ENCODE assay signal across 10 cellular contexts in genomic region chr10:62735464-62736188, GRCh38.
DNase-seq lines count a peak whose midpoint lies in the region; ATAC-seq and TF ChIP-seq lines count a peak whose summit lies in the region.
"Had no signal": no experiment of that assay in that cellular context is flagged by ENCODE, and none has a peak within 500 bp of the region (broad histone marks: within the 10 kb centered on the region; RNA-seq: fewer than 3 reads in every experiment).

No MANE protein-coding gene starts in this region.

- no peak overlapping the region for H3K27ac ChIP-seq in osteoblast (ENCODE audit: low read depth, low read length)

- CTCF ChIA-PET in activated CD4-positive, alpha-beta T cell treated with anti-CD3 and anti-CD28 coated beads, Interleukin-2, amount 10 ng/mL, durations not matched to agents 7 days and 5 days (lab: Charles Lee) = interaction anchor here (1.1 to 4.3 kb wide), 4 partner anchors 11 to 81 kb away, joined by 3 to 13 read pairs (median 4); no protein-coding TSS in a partner anchor

- no peaks in the 10 kb centered on the region for H3K36me3 ChIP-seq in osteoblast (ENCODE audit: insufficient read depth, low read length)

- DNase-seq in activated CD4-positive, alpha-beta T cell treated with anti-CD3 and anti-CD28 coated beads, Interleukin-2, amount 50 U/mL, for 4 hours = peak; percentile 12 to 45
- no peak for DNase-seq in activated CD4-positive, alpha-beta T cell treated with anti-CD3 and anti-CD28 coated beads, Interleukin-2, amount 10 ng/mL, durations not matched to agents 7 days and 5 days
- peak; percentile 68 for DNase-seq in NB4 (ENCODE audit: low read depth)
- DNase-seq in osteoblast (ENCODE audit: insufficient read length, low spot score, missing footprints) = peak; percentile 18
- DNase-seq in glutamatergic neuron = no peak
- DNase-seq in NCI-H2227 treated with DMSO at 0.1 percent for 48 hours (lab: John Stamatoyannopoulos, UW) = no peak
- DNase-seq: naive thymus-derived CD4-positive, alpha-beta T cell; NCI-H146 had no signal

- H3K4me3 Mint-ChIP-seq in activated CD4-positive, alpha-beta T cell treated with anti-CD3 and anti-CD28 coated beads, Interleukin-2, amount 10 ng/mL, durations not matched to agents 7 days and 5 days = no peak overlapping the region
- no peak overlapping the region for H3K4me3 Mint-ChIP-seq in activated T-helper 17 cell treated with anti-CD3 and anti-CD28 coated beads, Interleukin-2, amount 50 U/mL, for 72 hours
- H3K4me3 Mint-ChIP-seq in glutamatergic neuron (ENCODE audit: unreplicated experiment) = no peak overlapping the region
- H3K4me3 Mint-ChIP-seq: naive thymus-derived CD4-positive, alpha-beta T cell had no signal

- no peaks in the 10 kb centered on the region for H3K9me3 Mint-ChIP-seq in activated CD4-positive, alpha-beta T cell treated with anti-CD3 and anti-CD28 coated beads, Interleukin-2, amount 10 ng/mL, durations not matched to agents 7 days and 5 days
- no peaks in the 10 kb centered on the region for H3K9me3 Mint-ChIP-seq in activated T-helper 17 cell treated with anti-CD3 and anti-CD28 coated beads, Interleukin-2, amount 50 U/mL, for 72 hours
- H3K9me3 Mint-ChIP-seq in glutamatergic neuron (ENCODE audit: unreplicated experiment) = peaks cover 2% of the 10 kb centered on the region

- peak; percentile 51 for ATAC-seq in HG02623 (IDR thresholded peaks at IDR 0.05; ENCODE audit: unreplicated experiment)
- ATAC-seq in activated T-helper 17 cell treated with anti-CD3 and anti-CD28 coated beads, Interleukin-2, amount 50 U/mL, for 72 hours (replicated peaks) = no peak
- ATAC-seq: naive thymus-derived CD4-positive, alpha-beta T cell had no signal

- no peak overlapping the region for H3K27ac Mint-ChIP-seq in activated CD4-positive, alpha-beta T cell treated with anti-CD3 and anti-CD28 coated beads, Interleukin-2, amount 10 ng/mL, durations not matched to agents 7 days and 5 days
- H3K27ac Mint-ChIP-seq in activated T-helper 17 cell treated with anti-CD3 and anti-CD28 coated beads, Interleukin-2, amount 50 U/mL, for 72 hours = no peak overlapping the region
- no peak overlapping the region for H3K27ac Mint-ChIP-seq in glutamatergic neuron (ENCODE audit: unreplicated experiment)
- H3K27ac Mint-ChIP-seq: naive thymus-derived CD4-positive, alpha-beta T cell had no signal

- peaks cover 8% of the 10 kb centered on the region for H3K27me3 Mint-ChIP-seq in activated CD4-positive, alpha-beta T cell treated with anti-CD3 and anti-CD28 coated beads, Interleukin-2, amount 10 ng/mL, durations not matched to agents 7 days and 5 days
- H3K27me3 Mint-ChIP-seq in activated T-helper 17 cell treated with anti-CD3 and anti-CD28 coated beads, Interleukin-2, amount 50 U/mL, for 72 hours = no peaks in the 10 kb centered on the region
- peaks cover 3% of the 10 kb centered on the region for H3K27me3 Mint-ChIP-seq in glutamatergic neuron (ENCODE audit: unreplicated experiment)

- H3K4me1 ChIP-seq in osteoblast (ENCODE audit: insufficient read depth, low read length) = peaks cover 9% of the 10 kb centered on the region

- POLR2A ChIA-PET in activated CD4-positive, alpha-beta T cell treated with anti-CD3 and anti-CD28 coated beads, Interleukin-2, amount 10 ng/mL, durations not matched to agents 7 days and 5 days (lab: Charles Lee) = no interaction called here

- H3K27me3 ChIP-seq in osteoblast (ENCODE audit: insufficient read depth, low read length) = peaks cover 6% of the 10 kb centered on the region

- no peak for TF ChIP-seq POLR2A in NB4 (IDR thresholded peaks at IDR 0.05; ENCODE audit: extremely low read depth, insufficient read length)

- peaks cover 6% of the 10 kb centered on the region for H3K4me1 Mint-ChIP-seq in activated CD4-positive, alpha-beta T cell treated with anti-CD3 and anti-CD28 coated beads, Interleukin-2, amount 10 ng/mL, durations not matched to agents 7 days and 5 days
- H3K4me1 Mint-ChIP-seq in activated T-helper 17 cell treated with anti-CD3 and anti-CD28 coated beads, Interleukin-2, amount 50 U/mL, for 72 hours = peaks cover 9% of the 10 kb centered on the region
- no peaks in the 10 kb centered on the region for H3K4me1 Mint-ChIP-seq in glutamatergic neuron (ENCODE audit: low read depth, unreplicated experiment)

- no peak overlapping the region for H2AFZ ChIP-seq in osteoblast (ENCODE audit: low read length)

- no peaks in the 10 kb centered on the region for H3K36me3 Mint-ChIP-seq in activated CD4-positive, alpha-beta T cell treated with anti-CD3 and anti-CD28 coated beads, Interleukin-2, amount 10 ng/mL, durations not matched to agents 7 days and 5 days (ENCODE audit: low read depth)
- no peaks in the 10 kb centered on the region for H3K36me3 Mint-ChIP-seq in activated T-helper 17 cell treated with anti-CD3 and anti-CD28 coated beads, Interleukin-2, amount 50 U/mL, for 72 hours (ENCODE audit: low read depth)
- H3K36me3 Mint-ChIP-seq in glutamatergic neuron (ENCODE audit: unreplicated experiment) = no peaks in the 10 kb centered on the region

- H3K9me3 ChIP-seq in osteoblast (ENCODE audit: low read depth, low read length) = no peaks in the 10 kb centered on the region

- TF ChIP-seq CTCF in NB4 (IDR thresholded peaks at IDR 0.05; ENCODE audit: low read depth, low read length) = no peak
- no peak for TF ChIP-seq CTCF in osteoblast (IDR thresholded peaks at IDR 0.05; ENCODE audit: extremely low read depth, low read depth, low read length)
- no peak for TF ChIP-seq CTCF in glutamatergic neuron (IDR thresholded peaks at IDR 0.05; ENCODE audit: partially characterized antibody, unreplicated experiment)

- H3K4me2 ChIP-seq in osteoblast (ENCODE audit: insufficient read depth, low read length) = no peak overlapping the region

- no peaks in the 10 kb centered on the region for H4K20me1 ChIP-seq in osteoblast (ENCODE audit: insufficient read depth, low read length)

- no peaks in the 10 kb centered on the region for H3K79me2 ChIP-seq in osteoblast (ENCODE audit: insufficient read depth, low read length)

- H3K4me3 ChIP-seq in NB4 (ENCODE audit: low read depth, low read length) (no peak overlapping the region), osteoblast (ENCODE audit: insufficient read depth, low read length) (no peak overlapping the region)

Comparison
In these comparisons a context has a peak if more than half of its experiments do, and no peak if none do; other contexts are left out.
1. DNase-seq: peak in activated CD4-positive, alpha-beta T cell treated with anti-CD3 and anti-CD28 coated beads, Interleukin-2, amount 50 U/mL, for 4 hours (2 of 2), NB4 (single experiment) and osteoblast (single experiment); none in activated CD4-positive, alpha-beta T cell treated with anti-CD3 and anti-CD28 coated beads, Interleukin-2, amount 10 ng/mL, durations not matched to agents 7 days and 5 days (single experiment), glutamatergic neuron (single experiment) and NCI-H2227 treated with DMSO at 0.1 percent for 48 hours (single experiment).